In the genomic region with DNA sequence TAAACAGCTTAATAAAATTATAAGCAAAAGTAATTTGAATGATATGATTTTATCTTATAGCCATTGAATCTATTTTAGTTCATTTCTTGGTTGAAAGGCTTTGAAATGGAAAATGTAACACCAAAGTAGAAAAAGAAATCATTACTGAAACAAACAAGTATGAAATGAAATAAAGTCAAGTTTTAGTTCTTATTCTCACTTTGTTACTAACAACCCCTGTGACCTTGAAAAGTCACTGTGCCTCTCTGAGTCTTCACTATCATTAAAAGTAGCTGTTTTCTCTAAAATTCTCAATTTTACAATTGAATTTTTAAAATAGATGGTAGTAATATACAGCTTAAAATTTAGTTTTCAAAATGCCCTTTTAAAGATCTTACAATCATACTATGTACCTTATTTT, we compare ENCODE assay signal across 20 cellular contexts. TPM values are rescaled to one million over a fixed set of nuclear protein-coding genes. Genes with fewer than 3 reads are reported as not detected.
DNase-seq lines count a peak whose midpoint lies in the region; ATAC-seq and TF ChIP-seq lines count a peak whose summit lies in the region.
"Had no signal": no experiment of that assay in that cellular context is flagged by ENCODE, and none has a peak within 500 bp of the region (broad histone marks: within the 10 kb centered on the region; RNA-seq: fewer than 3 reads in every experiment).

No MANE protein-coding gene starts in this region.

- no peak overlapping the region for H3K9ac ChIP-seq in IMR-90 (ENCODE audit: low read depth, low read length)
- no peak overlapping the region for H3K9ac ChIP-seq in SK-N-SH

- H4K8ac ChIP-seq in IMR-90 (ENCODE audit: low read depth in 2 of 2, low read length in 2 of 2) = no peak overlapping the region

- no peak overlapping the region for H4K5ac ChIP-seq in IMR-90 (ENCODE audit: low read depth, low read length)

- dilution Hi-C loops in IMR-90 (cut with HindIII; ENCODE audit: low sequenced_read_pairs, unreplicated experiment) = no loop called here

- no peak for DNase-seq in IMR-90
- DNase-seq in NCI-H526 treated with DMSO at 0.1 percent for 48 hours (lab: John Stamatoyannopoulos, UW) = no peak
- DNase-seq in SK-N-SH = no peak
- DNase-seq in MV-4-11 (lab: John Stamatoyannopoulos, UW) = no peak
- DNase-seq: ACHN, C1 segment of cervical spinal cord, DMS79 treated with DMSO at 0.1 percent for 48 hours, H9, KG1, NCI-H1417 treated with DMSO at 0.1 percent for 48 hours, NCI-H187 treated with DMSO at 0.1 percent for 48 hours, NCI-H226, NCI-H524, SJCRH30, T-helper 17 cell had no signal

- no peak for TF ChIP-seq EP300 in SK-N-SH (IDR thresholded peaks at IDR 0.05; ENCODE audit: borderline replicate concordance in 1 of 2, low read depth in 1 of 2, low read length in 1 of 2)

- H2BK120ac ChIP-seq in IMR-90 (ENCODE audit: low read depth, low read length) = no peak overlapping the region

- TF ChIP-seq RAD21 in IMR-90 (IDR thresholded peaks at IDR 0.05; ENCODE audit: low read length) (no peak), SK-N-SH (IDR thresholded peaks at IDR 0.05; ENCODE audit: low read length) (no peak)

- intact Hi-C loops in IMR-90 (cut with micrococcal nuclease) = loop anchor here (10.0 kb wide), 1 partner anchor 270 kb away; no protein-coding TSS in a partner anchor

- peaks cover 0 to 3% of the 10 kb centered on the region in 2 experiments; a peak in 2 of 4 replicates for H3K79me1 ChIP-seq in IMR-90 (ENCODE audit: low read depth in 1 of 2, low read length in 2 of 2)

- H2AK9ac ChIP-seq in IMR-90 (replicated peaks; ENCODE audit: low read depth, low read length, poor library complexity) = no peak overlapping the region

- H3K9me3 ChIP-seq in IMR-90 (ENCODE audit: control insufficient read depth, insufficient read depth, low read length) (no peaks in the 10 kb centered on the region), SK-N-SH (no peaks in the 10 kb centered on the region)
- H3K9me3 ChIP-seq: SJCRH30 had no signal

- TF ChIP-seq CTCF in IMR-90 (conservative IDR thresholded peaks at IDR 0.05; ENCODE audit: low read depth, low read length) (no peak), SK-N-SH (IDR thresholded peaks at IDR 0.05) (no peak)

- H3K9me1 ChIP-seq in IMR-90 (ENCODE audit: insufficient read depth, low read length) = 0 out of 2 replicates have a peak, but pooled peaks cover 7% of the 10 kb centered on the region

- H3F3A ChIP-seq in SK-N-SH (replicated peaks; ENCODE audit: insufficient read depth) = peaks cover 4% of the 10 kb centered on the region

- H3K23ac ChIP-seq in IMR-90 (ENCODE audit: low read depth, low read length) = no peak overlapping the region

- H2BK20ac ChIP-seq in IMR-90 (ENCODE audit: low read depth, low read length) = no peak overlapping the region

- H4K20me1 ChIP-seq in IMR-90 (ENCODE audit: insufficient read depth, low read length) (no peaks in the 10 kb centered on the region), SK-N-SH (ENCODE audit: insufficient read depth) (no peaks in the 10 kb centered on the region)

- TF ChIP-seq POLR2A in IMR-90 (IDR thresholded peaks at IDR 0.05; ENCODE audit: low read depth, low read length) (no peak), GM18505 (IDR thresholded peaks at IDR 0.05; ENCODE audit: borderline replicate concordance, extremely low read depth, insufficient read depth, insufficient read length) (no peak)

- H3K14ac ChIP-seq in IMR-90 (replicated peaks; ENCODE audit: low read depth, low read length) = no peak overlapping the region

- no peak overlapping the region for H3K18ac ChIP-seq in IMR-90 (ENCODE audit: low read depth, low read length)

- H2BK15ac ChIP-seq in IMR-90 (ENCODE audit: low read depth, low read length) = no peak overlapping the region

- no peak overlapping the region for H3K56ac ChIP-seq in IMR-90 (ENCODE audit: extremely low read depth, insufficient read depth, low read length)

- H2BK5ac ChIP-seq in IMR-90 (ENCODE audit: low read depth, low read length, poor library complexity, severe bottlenecking) = peak overlapping the region; percentile 56

- H2AFZ ChIP-seq in IMR-90 (replicated peaks; ENCODE audit: low read length, poor library complexity) = no peak overlapping the region
- H2AFZ ChIP-seq in SK-N-SH (ENCODE audit: low read depth) = no peak overlapping the region

- peak; percentile 50 for ATAC-seq in GM18909 (IDR thresholded peaks at IDR 0.05; ENCODE audit: poor library complexity, unreplicated experiment)
- ATAC-seq in GM21723 (IDR thresholded peaks at IDR 0.05; ENCODE audit: unreplicated experiment) = peak; percentile 53
- no peak for ATAC-seq in IMR-90 (ENCODE audit: low read depth)
- no peak for ATAC-seq in GM18505 (IDR thresholded peaks at IDR 0.05; ENCODE audit: unreplicated experiment)
- ATAC-seq: HepG2, Panc1, T-helper 17 cell had no signal

- H3K27ac ChIP-seq in IMR-90 (ENCODE audit: insufficient read depth, low read length) (no peak overlapping the region), SK-N-SH (ENCODE audit: low read depth in 2 of 2, low read length in 1 of 2) (no peak overlapping the region)
- H3K27ac ChIP-seq: SJCRH30 had no signal

- peaks cover 8% of the 10 kb centered on the region for H3K4me1 ChIP-seq in IMR-90 (ENCODE audit: control insufficient read depth, insufficient read depth, low read length)
- no peaks in the 10 kb centered on the region for H3K4me1 ChIP-seq in SK-N-SH (ENCODE audit: control insufficient read depth in 1 of 2, insufficient read depth in 2 of 2, low read depth in 1 of 2, low read length in 1 of 2)
- H3K4me1 ChIP-seq: SJCRH30 had no signal

- no TSS peak for BruUV-seq in IMR-90 (replicated peaks; lab: Mats Ljungman, UMichigan)

- CTCF ChIA-PET in IMR-90 (lab: Yijun Ruan, JAX) = interaction anchor here (0.6 kb wide), 1 partner anchor 72 kb away, joined by 3 read pairs; no protein-coding TSS in a partner anchor
- CTCF ChIA-PET in SK-N-SH (lab: Yijun Ruan, JAX) = no interaction called here

- H2AK5ac ChIP-seq in IMR-90 (ENCODE audit: low read depth, low read length) = no peak overlapping the region

- no peak overlapping the region for H3K4me2 ChIP-seq in IMR-90 (ENCODE audit: low read depth, low read length)
- no peak overlapping the region for H3K4me2 ChIP-seq in SK-N-SH

- no peak overlapping the region for H3K4ac ChIP-seq in IMR-90 (ENCODE audit: low read depth, low read length)

- no peak overlapping the region for H3K4me3 ChIP-seq in IMR-90 (ENCODE audit: insufficient read depth, low read depth, low read length)
- H3K4me3 ChIP-seq in SK-N-SH (ENCODE audit: low read depth in 2 of 2, low read length in 1 of 2) = no peak overlapping the region
- H3K4me3 ChIP-seq: SJCRH30 had no signal

- no peaks in the 10 kb centered on the region for H3K79me2 ChIP-seq in SK-N-SH (ENCODE audit: insufficient read depth)

- H3K27me3 ChIP-seq in IMR-90 (ENCODE audit: control insufficient read depth, insufficient read depth, low read length) (no peaks in the 10 kb centered on the region), SK-N-SH (ENCODE audit: insufficient read depth) (no peaks in the 10 kb centered on the region)
- H3K27me3 ChIP-seq: SJCRH30 had no signal

- peaks cover 12% of the 10 kb centered on the region for H3K36me3 ChIP-seq in IMR-90 (ENCODE audit: control insufficient read depth, insufficient read depth, low read length)
- H3K36me3 ChIP-seq in SK-N-SH (replicated peaks in 1 of 2; ENCODE audit: control insufficient read depth in 1 of 2, insufficient read depth in 2 of 2, low read length in 1 of 2) = peaks cover 38 to 66% of the 10 kb centered on the region in 2 experiments

- H4K91ac ChIP-seq in IMR-90 (ENCODE audit: insufficient read depth, low read depth, low read length) = no peak overlapping the region

- POLR2A ChIA-PET in IMR-90 (lab: Charles Lee; ENCODE audit: unreplicated experiment) = no interaction called here
- POLR2A ChIA-PET in SK-N-SH (lab: Yijun Ruan, JAX) = no interaction called here

- no peaks in the 10 kb centered on the region for H3K9me2 ChIP-seq in SK-N-SH

- in situ Hi-C loops in IMR-90 (cut with MboI; ENCODE audit: low sequenced_read_pairs) = no loop called here

TF ChIP-seq in SK-N-SH, 30 proteins besides CTCF, POLR2A, EP300 and RAD21 (continues in another document):
- TF ChIP-seq FOXM1 (IDR thresholded peaks at IDR 0.05; ENCODE audit: low read depth) (no peak), SMC3 (IDR thresholded peaks at IDR 0.05; ENCODE audit: low read depth, low read length) (no peak), CHD2 (IDR thresholded peaks at IDR 0.05; ENCODE audit: low read length, partially characterized antibody) (no peak)
- TF ChIP-seq, protein P1, sequence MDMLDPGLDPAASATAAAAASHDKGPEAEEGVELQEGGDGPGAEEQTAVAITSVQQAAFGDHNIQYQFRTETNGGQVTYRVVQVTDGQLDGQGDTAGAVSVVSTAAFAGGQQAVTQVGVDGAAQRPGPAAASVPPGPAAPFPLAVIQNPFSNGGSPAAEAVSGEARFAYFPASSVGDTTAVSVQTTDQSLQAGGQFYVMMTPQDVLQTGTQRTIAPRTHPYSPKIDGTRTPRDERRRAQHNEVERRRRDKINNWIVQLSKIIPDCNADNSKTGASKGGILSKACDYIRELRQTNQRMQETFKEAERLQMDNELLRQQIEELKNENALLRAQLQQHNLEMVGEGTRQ (IDR thresholded peaks at IDR 0.05; ENCODE audit: borderline replicate concordance, low read depth, low read length) = no peak

RNA-seq across cellular contexts. Expression of gene SLC17A8, which starts 32.4 kb away (rescaled TPM):
- total RNA-seq in IMR-90 (2012; rRNA removed) = not detected in 2 replicates
- polyA plus RNA-seq in IMR-90 (2012; rRNA removed) = not detected in 2 replicates
- polyA plus RNA-seq in IMR-90 (2012; cell fraction: cytosol; rRNA removed) = not detected in 2 replicates
- polyA plus RNA-seq in IMR-90 (2012; cell fraction: nucleus; rRNA removed; ENCODE audit: low replicate concordance) = not detected in 2 replicates
- polyA plus RNA-seq in SK-N-SH (2012; rRNA removed) = 0.11 TPM in 1 of 2 replicates, not detected in the other
- under 0.01 and 0.03 TPM in 2 replicates for polyA plus RNA-seq in SK-N-SH (2012; cell fraction: cytosol; rRNA removed)
- polyA plus RNA-seq in SK-N-SH (2012; cell fraction: nucleus; rRNA removed) = 0.05 TPM in 1 of 2 replicates, not detected in the other
- total RNA-seq: H9, SJCRH30, T-helper 17 cell had no signal

RNA-seq across cellular contexts. Expression of gene SCYL2, which starts 57.5 kb away (rescaled TPM):
- 52.0 and 67.2 TPM in 2 replicates for total RNA-seq in IMR-90 (2012; rRNA removed)
- polyA plus RNA-seq in IMR-90 (2012; rRNA removed) (13.3 and 15.3 TPM in 2 replicates), SK-N-SH (2012; rRNA removed) (7.5 and 9.7 TPM in 2 replicates)
- polyA plus RNA-seq in IMR-90 (2012; cell fraction: cytosol; rRNA removed) = 3.8 and 4.3 TPM in 2 replicates
- 2.4 and 21.2 TPM in 2 replicates for polyA plus RNA-seq in IMR-90 (2012; cell fraction: nucleus; rRNA removed; ENCODE audit: low replicate concordance)
- polyA plus RNA-seq in SK-N-SH (2012; cell fraction: cytosol; rRNA removed) = 13.2 and 15.5 TPM in 2 replicates
- 6.9 and 15.8 TPM in 2 replicates for polyA plus RNA-seq in SK-N-SH (2012; cell fraction: nucleus; rRNA removed)

RNA-seq across cellular contexts. Expression of gene DEPDC4, which starts 57.6 kb away (rescaled TPM):
- total RNA-seq in IMR-90 (2012; rRNA removed) = 0.72 and 7.5 TPM in 2 replicates
- polyA plus RNA-seq in IMR-90 (2012; rRNA removed) = 0.39 and 0.79 TPM in 2 replicates
- 0.08 and 4.5 TPM in 2 replicates for polyA plus RNA-seq in IMR-90 (2012; cell fraction: cytosol; rRNA removed)
- polyA plus RNA-seq in IMR-90 (2012; cell fraction: nucleus; rRNA removed; ENCODE audit: low replicate concordance) = 3.2 TPM in 1 of 2 replicates, not detected in the other
- polyA plus RNA-seq in SK-N-SH (2012; rRNA removed) = 0.76 and 1.7 TPM in 2 replicates
- polyA plus RNA-seq in SK-N-SH (2012; cell fraction: cytosol; rRNA removed) = 1.7 and 2.4 TPM in 2 replicates
- 0.35 and 1.1 TPM in 2 replicates for polyA plus RNA-seq in SK-N-SH (2012; cell fraction: nucleus; rRNA removed)
- total RNA-seq: T-helper 17 cell had no signal

Comparison
In these comparisons a context has a peak if more than half of its experiments do, and no peak if none do; other contexts are left out.
1. ATAC-seq: peak in GM18909 (single experiment) and GM21723 (single experiment); none in IMR-90 (single experiment) and GM18505 (single experiment).